In genomic region chr9:33164138-33164809, GRCh38 we compare ENCODE assay signal across 8 cellular contexts. TPM values are rescaled to one million over a fixed set of nuclear protein-coding genes. Genes with fewer than 3 reads are reported as not detected.
DNase-seq lines count a peak whose midpoint lies in the region; ATAC-seq and TF ChIP-seq lines count a peak whose summit lies in the region.

No MANE protein-coding gene starts in this region.

- H3K36me3 Mint-ChIP-seq in dendritic cell treated with granulocyte-macrophage colony-stimulating factor and Interleukin-4, amounts not matched to agents 40 ng/mL and 50 ng/mL, for 4 days (ENCODE audit: low read depth): peaks cover 54% of the 10 kb centered on the region
- H3K36me3 Mint-ChIP-seq in osteocyte (ENCODE audit: unreplicated experiment): no peaks in the 10 kb centered on the region

- peaks cover 81% of the 10 kb centered on the region for H3K4me1 Mint-ChIP-seq in dendritic cell treated with granulocyte-macrophage colony-stimulating factor and Interleukin-4, amounts not matched to agents 40 ng/mL and 50 ng/mL, for 4 days (ENCODE audit: low read depth)
- H3K4me1 Mint-ChIP-seq in osteocyte (ENCODE audit: unreplicated experiment): peaks cover 74% of the 10 kb centered on the region

- DNase-seq in AG10803 (ENCODE audit: low read depth) (no peak), M059J (ENCODE audit: low read depth) (peak; percentile 54), osteocyte (ENCODE audit: extremely low spot score, unreplicated experiment) (no peak), NCI-H187 (lab: John Stamatoyannopoulos, UW) (no peak), 8988T (no peak)

- peak overlapping the region; percentile 96 for H3K4me3 ChIP-seq in AG10803 (ENCODE audit: low read length)

- peak overlapping the region; percentile 91 for H3K4me3 Mint-ChIP-seq in dendritic cell treated with granulocyte-macrophage colony-stimulating factor and Interleukin-4, amounts not matched to agents 40 ng/mL and 50 ng/mL, for 4 days
- H3K4me3 Mint-ChIP-seq in osteocyte (ENCODE audit: unreplicated experiment): peak overlapping the region; percentile 44

- ATAC-seq in GM19023 (IDR thresholded peaks at IDR 0.05; ENCODE audit: unreplicated experiment) (peak; percentile 21), GM21360 (IDR thresholded peaks at IDR 0.05; ENCODE audit: unreplicated experiment) (no peak)

- no peaks in the 10 kb centered on the region for H3K9me3 Mint-ChIP-seq in dendritic cell treated with granulocyte-macrophage colony-stimulating factor and Interleukin-4, amounts not matched to agents 40 ng/mL and 50 ng/mL, for 4 days
- no peaks in the 10 kb centered on the region for H3K9me3 Mint-ChIP-seq in osteocyte (ENCODE audit: unreplicated experiment)

- peak overlapping the region; percentile 96 for H3K27ac Mint-ChIP-seq in dendritic cell treated with granulocyte-macrophage colony-stimulating factor and Interleukin-4, amounts not matched to agents 40 ng/mL and 50 ng/mL, for 4 days
- H3K27ac Mint-ChIP-seq in osteocyte (ENCODE audit: unreplicated experiment): peak overlapping the region; percentile 29

- no peaks in the 10 kb centered on the region for H3K27me3 Mint-ChIP-seq in dendritic cell treated with granulocyte-macrophage colony-stimulating factor and Interleukin-4, amounts not matched to agents 40 ng/mL and 50 ng/mL, for 4 days
- H3K27me3 Mint-ChIP-seq in osteocyte (ENCODE audit: unreplicated experiment): no peaks in the 10 kb centered on the region

- intact Hi-C loops in dendritic cell treated with granulocyte-macrophage colony-stimulating factor and Interleukin-4, amounts not matched to agents 40 ng/mL and 50 ng/mL, for 4 days (cut with micrococcal nuclease): no loop called here

- TF ChIP-seq CTCF in AG10803 (conservative IDR thresholded peaks at IDR 0.05; ENCODE audit: low read length) (no peak), osteocyte (IDR thresholded peaks at IDR 0.05) (no peak)

RNA-seq across cellular contexts. Expression of gene B4GALT1, which starts 2.9 kb away (rescaled TPM):
- total RNA-seq in M059J (2014; rRNA removed; shearing (Covaris generic)): 35.6 and 69.6 TPM in 2 replicates
- 39.1 and 40.9 TPM in 2 replicates for total RNA-seq in osteocyte
